Comparison of ENCODE assay signal across 37 cellular contexts in the genomic region with DNA sequence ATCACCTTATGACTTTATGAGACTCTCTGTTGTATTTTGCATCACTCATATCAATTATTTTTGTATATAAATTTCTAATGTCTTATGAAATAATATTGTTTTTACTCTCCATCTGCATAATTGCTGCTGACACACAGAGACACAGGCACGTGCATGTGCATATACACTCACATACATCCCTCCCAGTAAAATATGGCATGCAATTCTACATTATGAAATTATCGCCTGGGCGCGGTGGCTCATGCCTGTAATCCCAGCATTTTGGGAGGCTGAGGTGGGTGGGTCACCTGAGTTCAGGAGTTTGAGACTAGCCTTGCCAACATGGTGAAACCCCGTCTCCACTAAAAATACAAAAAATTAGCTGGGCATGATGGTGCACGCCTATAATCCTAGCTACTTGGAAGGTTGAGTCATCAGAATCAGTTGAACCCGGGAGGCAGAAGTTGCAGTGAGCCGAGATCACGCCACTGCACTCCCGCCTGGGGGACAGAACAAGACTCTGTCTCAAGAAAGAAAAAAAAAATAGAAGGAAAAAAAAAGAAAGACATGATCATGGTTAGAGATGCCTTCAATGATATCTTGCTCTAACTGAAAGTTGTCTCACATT.
"Had no signal": no experiment of that assay in that cellular context is flagged by ENCODE, and none has a peak within 500 bp of the region (broad histone marks: within the 10 kb centered on the region; RNA-seq: fewer than 3 reads in every experiment).

No MANE protein-coding gene starts in this region.

- DNase-seq: activated B cell treated with CpG ODN at 0.5 μM for 24 hours; activated CD4-positive, alpha-beta memory T cell treated with anti-CD3 and anti-CD28 coated beads, Interleukin-2, amount 10 ng/mL, durations not matched to agents 7 days and 5 days; activated CD4-positive, alpha-beta T cell treated with anti-CD3 and anti-CD28 coated beads for 48 hours; activated CD4-positive, CD25-positive, alpha-beta regulatory T cell treated with anti-CD3 and anti-CD28 coated beads, Interleukin-2, amount 50 U/mL, for 72 hours; activated CD8-positive, alpha-beta memory T cell treated with anti-CD3 and anti-CD28 coated beads for 24 hours; activated CD8-positive, alpha-beta memory T cell treated with anti-CD3 and anti-CD28 coated beads, Interleukin-2, amount 10 ng/mL, durations not matched to agents 7 days and 5 days; activated CD8-positive, alpha-beta memory T cell treated with anti-CD3 and anti-CD28 coated beads, Interleukin-2, amount 50 U/mL, for 48 hours; activated effector memory CD4-positive, alpha-beta T cell treated with Interleukin-2 at 50 U/mL for 16 hours; activated naive CD4-positive, alpha-beta T cell treated with anti-CD3 and anti-CD28 coated beads, Interleukin-2, amount 10 ng/mL, durations not matched to agents 7 days and 5 days; activated naive CD8-positive, alpha-beta T cell treated with anti-CD3 and anti-CD28 coated beads, Interleukin-2, amount 50 U/mL, for 24 hours; activated T-cell treated with anti-CD3 and anti-CD28 coated beads, Interleukin-2, amount 50 U/mL, for 48 hours; anterior cingulate cortex; NCI-H1092 treated with DMSO at 0.1 percent for 48 hours; NCI-H1417; NCI-H146; NCI-H187; NCI-H2029 treated with DMSO at 0.1 percent for 48 hours; NCI-H2107; NCI-H345; NCI-H524 treated with DMSO at 0.1 percent for 48 hours; NK-92 treated with Interleukin-12 subunit alpha and Interleukin-12 subunit beta, amount 100 ng/mL, for 24 hours; PC-3; SIG-M5; SW 1271; T-helper 1 cell; T-helper 2 cell; T-helper 9 cell had no signal

- H3K4me1 Mint-ChIP-seq: activated B cell treated with CpG ODN at 0.5 μM for 24 hours; activated CD4-positive, alpha-beta memory T cell treated with anti-CD3 and anti-CD28 coated beads, Interleukin-2, amount 10 ng/mL, durations not matched to agents 7 days and 5 days; activated CD8-positive, alpha-beta memory T cell treated with anti-CD3 and anti-CD28 coated beads, Interleukin-2, amount 10 ng/mL, durations not matched to agents 7 days and 5 days; activated naive CD4-positive, alpha-beta T cell treated with anti-CD3 and anti-CD28 coated beads, Interleukin-2, amount 10 ng/mL, durations not matched to agents 7 days and 5 days; activated naive CD8-positive, alpha-beta T cell treated with anti-CD3 and anti-CD28 coated beads, Interleukin-2, amount 50 U/mL, for 24 hours; brain; central memory CD8-positive, alpha-beta T cell had no signal

- H3K36me3 ChIP-seq: cardiac muscle cell had no signal

- H3K27me3 Mint-ChIP-seq: activated B cell treated with CpG ODN at 0.5 μM for 24 hours; activated CD4-positive, alpha-beta memory T cell treated with anti-CD3 and anti-CD28 coated beads, Interleukin-2, amount 10 ng/mL, durations not matched to agents 7 days and 5 days; activated CD8-positive, alpha-beta memory T cell treated with anti-CD3 and anti-CD28 coated beads, Interleukin-2, amount 10 ng/mL, durations not matched to agents 7 days and 5 days; activated naive CD4-positive, alpha-beta T cell treated with anti-CD3 and anti-CD28 coated beads, Interleukin-2, amount 10 ng/mL, durations not matched to agents 7 days and 5 days; activated naive CD8-positive, alpha-beta T cell; activated naive CD8-positive, alpha-beta T cell treated with anti-CD3 and anti-CD28 coated beads, Interleukin-2, amount 50 U/mL, for 24 hours; central memory CD8-positive, alpha-beta T cell had no signal

- FAIRE-seq: RCC 7860 had no signal

- H3K4me3 Mint-ChIP-seq: activated B cell treated with CpG ODN at 0.5 μM for 24 hours; activated CD4-positive, alpha-beta memory T cell treated with anti-CD3 and anti-CD28 coated beads, Interleukin-2, amount 10 ng/mL, durations not matched to agents 7 days and 5 days; activated CD8-positive, alpha-beta memory T cell treated with anti-CD3 and anti-CD28 coated beads, Interleukin-2, amount 10 ng/mL, durations not matched to agents 7 days and 5 days; activated naive CD4-positive, alpha-beta T cell treated with anti-CD3 and anti-CD28 coated beads, Interleukin-2, amount 10 ng/mL, durations not matched to agents 7 days and 5 days; activated naive CD8-positive, alpha-beta T cell; activated naive CD8-positive, alpha-beta T cell treated with anti-CD3 and anti-CD28 coated beads, Interleukin-2, amount 50 U/mL, for 24 hours; brain; central memory CD8-positive, alpha-beta T cell had no signal

- H3K27ac Mint-ChIP-seq: activated B cell treated with CpG ODN at 0.5 μM for 24 hours; activated CD4-positive, alpha-beta memory T cell treated with anti-CD3 and anti-CD28 coated beads, Interleukin-2, amount 10 ng/mL, durations not matched to agents 7 days and 5 days; activated CD8-positive, alpha-beta memory T cell treated with anti-CD3 and anti-CD28 coated beads, Interleukin-2, amount 10 ng/mL, durations not matched to agents 7 days and 5 days; activated naive CD4-positive, alpha-beta T cell treated with anti-CD3 and anti-CD28 coated beads, Interleukin-2, amount 10 ng/mL, durations not matched to agents 7 days and 5 days; activated naive CD8-positive, alpha-beta T cell; activated naive CD8-positive, alpha-beta T cell treated with anti-CD3 and anti-CD28 coated beads, Interleukin-2, amount 50 U/mL, for 24 hours; brain had no signal

- H3K27ac ChIP-seq: cardiac muscle cell, KMS-11, RWPE1, VCaP had no signal

- ATAC-seq: activated CD8-positive, alpha-beta memory T cell treated with anti-CD3 and anti-CD28 coated beads, Interleukin-2, amount 10 ng/mL, durations not matched to agents 7 days and 5 days; activated naive CD8-positive, alpha-beta T cell treated with anti-CD3 and anti-CD28 coated beads, Interleukin-2, amount 50 U/mL, for 24 hours; PC-3; Right ventricle myocardium inferior; SK-N-SH treated with all-trans-retinoic acid at 6 μM for 48 hours had no signal

- H3K36me3 Mint-ChIP-seq: activated CD8-positive, alpha-beta memory T cell treated with anti-CD3 and anti-CD28 coated beads, Interleukin-2, amount 10 ng/mL, durations not matched to agents 7 days and 5 days; activated naive CD4-positive, alpha-beta T cell treated with anti-CD3 and anti-CD28 coated beads, Interleukin-2, amount 10 ng/mL, durations not matched to agents 7 days and 5 days; activated naive CD8-positive, alpha-beta T cell; brain had no signal

- H3K4me3 ChIP-seq: cardiac muscle cell had no signal

- H3K27me3 ChIP-seq: cardiac muscle cell had no signal

- H3K9me3 Mint-ChIP-seq: activated B cell treated with CpG ODN at 0.5 μM for 24 hours; activated naive CD8-positive, alpha-beta T cell treated with anti-CD3 and anti-CD28 coated beads, Interleukin-2, amount 50 U/mL, for 24 hours had no signal
